Comparison of ENCODE assay signal across 17 cellular contexts in genomic region chr12:110579889-110580253, GRCh38. TPM values are rescaled to one million over a fixed set of nuclear protein-coding genes. Genes with fewer than 3 reads are reported as not detected.
A peak's percentile ranks its signal among the peaks of the same experiment; 100 is the strongest.
DNase-seq lines count a peak whose midpoint lies in the region; ATAC-seq, FAIRE-seq and TF ChIP-seq lines count a peak whose summit lies in the region.
"Had no signal": no experiment of that assay in that cellular context is flagged by ENCODE, and none has a peak within 500 bp of the region (broad histone marks: within the 10 kb centered on the region; RNA-seq: fewer than 3 reads in every experiment).

No MANE protein-coding gene starts in this region.

- H3K27ac ChIP-seq in CD8-positive, alpha-beta T cell (ENCODE audit: low read depth, low read length) = no peak overlapping the region
- no peak overlapping the region for H3K27ac ChIP-seq in caudate nucleus (ENCODE audit: low read depth, low read length)
- H3K27ac ChIP-seq: prostate gland had no signal

- no peak overlapping the region for H3K4me3 ChIP-seq in CD8-positive, alpha-beta T cell (ENCODE audit: low read depth, low read length)
- peak overlapping the region; percentile 67 for H3K4me3 ChIP-seq in GM12864 (ENCODE audit: low read depth, low read length)
- H3K4me3 ChIP-seq: mucosa of descending colon, prostate gland had no signal

- no peaks in the 10 kb centered on the region for H3K9me3 Mint-ChIP-seq in CD8-positive, alpha-beta T cell
- H3K9me3 Mint-ChIP-seq in activated T-helper 1 cell treated with anti-CD3 and anti-CD28 coated beads, Interleukin-12 subunit alpha, Interleukin-12 subunit beta, Interleukin-2, Interleukin-4 antibody, amounts not matched to agents 30 ng/mL and 10 ng/mL and 1 ng/mL, durations not matched to agents 14 hours and 24 hours and 36 hours = no peaks in the 10 kb centered on the region
- no peaks in the 10 kb centered on the region for H3K9me3 Mint-ChIP-seq in naive B cell
- H3K9me3 Mint-ChIP-seq: CD14-positive monocyte, type B pancreatic cell had no signal

- H3K4me1 ChIP-seq in CD8-positive, alpha-beta T cell (ENCODE audit: insufficient read depth, low read length) = peaks cover 74% of the 10 kb centered on the region
- H3K4me1 ChIP-seq: prostate gland had no signal

- no peaks in the 10 kb centered on the region for H3K36me3 ChIP-seq in CD8-positive, alpha-beta T cell (ENCODE audit: insufficient read depth, low read length)
- H3K36me3 ChIP-seq: prostate gland had no signal

- H3K4me3 Mint-ChIP-seq in CD8-positive, alpha-beta T cell = peak overlapping the region; percentile 76
- H3K4me3 Mint-ChIP-seq in activated T-helper 1 cell treated with anti-CD3 and anti-CD28 coated beads, Interleukin-12 subunit alpha, Interleukin-12 subunit beta, Interleukin-2, Interleukin-4 antibody, amounts not matched to agents 30 ng/mL and 10 ng/mL and 1 ng/mL, durations not matched to agents 14 hours and 24 hours and 36 hours = peak overlapping the region; percentile 95
- peak overlapping the region in 6 of 8 donors; percentile 58 to 96 (median 87) for H3K4me3 Mint-ChIP-seq in naive B cell
- H3K4me3 Mint-ChIP-seq: type B pancreatic cell had no signal

- peaks cover 6% of the 10 kb centered on the region for H3K36me3 Mint-ChIP-seq in CD8-positive, alpha-beta T cell
- H3K36me3 Mint-ChIP-seq in activated T-helper 1 cell treated with anti-CD3 and anti-CD28 coated beads, Interleukin-12 subunit alpha, Interleukin-12 subunit beta, Interleukin-2, Interleukin-4 antibody, amounts not matched to agents 30 ng/mL and 10 ng/mL and 1 ng/mL, durations not matched to agents 14 hours and 24 hours and 36 hours (ENCODE audit: low read depth) = peaks cover 23% of the 10 kb centered on the region
- no peaks in the 10 kb centered on the region for H3K36me3 Mint-ChIP-seq in naive B cell
- H3K36me3 Mint-ChIP-seq: type B pancreatic cell had no signal

- no peaks in the 10 kb centered on the region for H3K27me3 Mint-ChIP-seq in CD8-positive, alpha-beta T cell (ENCODE audit: low read depth)
- H3K27me3 Mint-ChIP-seq in activated T-helper 1 cell treated with anti-CD3 and anti-CD28 coated beads, Interleukin-12 subunit alpha, Interleukin-12 subunit beta, Interleukin-2, Interleukin-4 antibody, amounts not matched to agents 30 ng/mL and 10 ng/mL and 1 ng/mL, durations not matched to agents 14 hours and 24 hours and 36 hours (ENCODE audit: insufficient read depth) = peaks cover 3% of the 10 kb centered on the region
- no peaks in the 10 kb centered on the region for H3K27me3 Mint-ChIP-seq in naive B cell
- H3K27me3 Mint-ChIP-seq: type B pancreatic cell had no signal

- peaks cover 83% of the 10 kb centered on the region for H3K4me1 Mint-ChIP-seq in CD8-positive, alpha-beta T cell (ENCODE audit: low read depth)
- peaks cover 81% of the 10 kb centered on the region for H3K4me1 Mint-ChIP-seq in activated T-helper 1 cell treated with anti-CD3 and anti-CD28 coated beads, Interleukin-12 subunit alpha, Interleukin-12 subunit beta, Interleukin-2, Interleukin-4 antibody, amounts not matched to agents 30 ng/mL and 10 ng/mL and 1 ng/mL, durations not matched to agents 14 hours and 24 hours and 36 hours (ENCODE audit: low read depth)
- peaks cover 56 to 87% (median 74%) of the 10 kb centered on the region in 3 donors for H3K4me1 Mint-ChIP-seq in naive B cell

- intact Hi-C loops in CD8-positive, alpha-beta T cell (cut with DNase I, micrococcal nuclease) = loop anchor here (5.0 to 10.0 kb wide), 4 partner anchors 178 to 1948 kb away; partner anchors contain the start of genes ANAPC7 (in 1 of the 2), ATP2A2 (in 1 of the 2) and SELPLG (in 1 of the 2)
- intact Hi-C loops in activated T-helper 1 cell treated with anti-CD3 and anti-CD28 coated beads, Interleukin-12 subunit alpha, Interleukin-12 subunit beta, Interleukin-2, Interleukin-4 antibody, amounts not matched to agents 30 ng/mL and 10 ng/mL and 1 ng/mL, durations not matched to agents 14 hours and 24 hours and 36 hours (cut with micrococcal nuclease) = loop anchor here (2.0 to 10.0 kb wide), 6 partner anchors 298 to 1103 kb away; partner anchors contain the start of genes ATP2A2, IFT81, KCTD10 and SH2B3

- no peaks in the 10 kb centered on the region for H3K27me3 ChIP-seq in CD8-positive, alpha-beta T cell (ENCODE audit: insufficient read depth, low read length)

- FAIRE-seq in GM19239 (lab: Jason Lieb, UNC) = no peak
- FAIRE-seq: endometrium, kidney had no signal

- POLR2A ChIA-PET in CD8-positive, alpha-beta T cell (lab: Charles Lee) = interaction anchor here (0.9 to 1.7 kb wide), 5 partner anchors 9 to 130 kb away, joined by 3 to 8 read pairs (median 4); partner anchors contain the start of genes ARPC3, FAM216A and GPN3

- no peak for DNase-seq in CD8-positive, alpha-beta T cell
- DNase-seq in GM12864 (ENCODE audit: low read depth) = no peak
- DNase-seq in activated T-helper 1 cell treated with anti-CD3 and anti-CD28 coated beads, Interleukin-12 subunit alpha, Interleukin-12 subunit beta, Interleukin-2, Interleukin-4 antibody, amounts not matched to agents 30 ng/mL and 10 ng/mL and 1 ng/mL, durations not matched to agents 14 hours and 24 hours and 36 hours (ENCODE audit: low spot score) = no peak
- DNase-seq in naive B cell = no peak
- DNase-seq in GM19239 (ENCODE audit: insufficient read length, low spot score) = no peak
- no peak for DNase-seq in caudate nucleus (lab: John Stamatoyannopoulos, UW)
- DNase-seq in G401 (ENCODE audit: low spot score) = no peak
- DNase-seq: activated CD4-positive, alpha-beta T cell treated with anti-CD3 and anti-CD28 coated beads for 1 hour; kidney; mucosa of descending colon; NCI-H187; NCI-H510A treated with DMSO at 0.1 percent for 48 hours had no signal

- TF ChIP-seq CTCF in CD8-positive, alpha-beta T cell (IDR thresholded peaks at IDR 0.05) = no peak
- TF ChIP-seq CTCF in GM12864 (IDR thresholded peaks at IDR 0.05; ENCODE audit: low read depth, low read length, missing control alignments) = no peak

- in situ Hi-C loops in G401 (cut with HindIII; ENCODE audit: low sequenced_read_pairs) = no loop called here

- H3K27ac Mint-ChIP-seq in CD8-positive, alpha-beta T cell = peak overlapping the region; percentile 88
- H3K27ac Mint-ChIP-seq in activated T-helper 1 cell treated with anti-CD3 and anti-CD28 coated beads, Interleukin-12 subunit alpha, Interleukin-12 subunit beta, Interleukin-2, Interleukin-4 antibody, amounts not matched to agents 30 ng/mL and 10 ng/mL and 1 ng/mL, durations not matched to agents 14 hours and 24 hours and 36 hours = peak overlapping the region; percentile 98
- H3K27ac Mint-ChIP-seq in naive B cell = peak overlapping the region in 5 of 6 donors; percentile 63 to 93 (median 90)
- H3K27ac Mint-ChIP-seq: type B pancreatic cell had no signal

- CTCF ChIA-PET in CD8-positive, alpha-beta T cell (lab: Charles Lee) = interaction anchor here (1.1 to 2.6 kb wide), 5 partner anchors 21 to 112 kb away, joined by 3 to 29 read pairs (median 4); partner anchors contain the start of genes FAM216A and GPN3

- no peaks in the 10 kb centered on the region for H3K9me3 ChIP-seq in CD8-positive, alpha-beta T cell (ENCODE audit: low read length)
- H3K9me3 ChIP-seq: mucosa of descending colon, prostate gland had no signal

- ATAC-seq in CD8-positive, alpha-beta T cell = no peak
- ATAC-seq in naive B cell (ENCODE audit: low read depth in 2 of 2) = no peak
- ATAC-seq: mucosa of descending colon, Panc1 had no signal

RNA-seq across cellular contexts. Expression of gene PPTC7, which starts 3.2 kb away (rescaled TPM):
- total RNA-seq in CD8-positive, alpha-beta T cell = 10 to 100 TPM; 49.6 to 50.4 TPM
- total RNA-seq in activated T-helper 1 cell treated with anti-CD3 and anti-CD28 coated beads, Interleukin-12 subunit alpha, Interleukin-12 subunit beta, Interleukin-2, Interleukin-4 antibody, amounts not matched to agents 30 ng/mL and 10 ng/mL and 1 ng/mL, durations not matched to agents 14 hours and 24 hours and 36 hours = 57.9 and 59.1 TPM in 2 replicates
- polyA plus RNA-seq in naive B cell (ENCODE audit: low read depth in 6 of 6) = 10 to 100 TPM in 5 of 6 donors, 1 to 10 TPM in 1; 7.1 to 21.3 (median 15.9) TPM
- total RNA-seq in G401 (2014; rRNA removed; shearing (Covaris generic)) = 11.7 and 15.3 TPM in 2 replicates

RNA-seq across cellular contexts. Expression of gene TCTN1, which starts 34.1 kb away (rescaled TPM):
- 1 to 10 TPM; 4.7 to 4.9 TPM for total RNA-seq in CD8-positive, alpha-beta T cell
- 7.6 and 8.8 TPM in 2 replicates for total RNA-seq in activated T-helper 1 cell treated with anti-CD3 and anti-CD28 coated beads, Interleukin-12 subunit alpha, Interleukin-12 subunit beta, Interleukin-2, Interleukin-4 antibody, amounts not matched to agents 30 ng/mL and 10 ng/mL and 1 ng/mL, durations not matched to agents 14 hours and 24 hours and 36 hours
- polyA plus RNA-seq in naive B cell (ENCODE audit: low read depth in 6 of 6) = 100 to 1,000 TPM in 1 of 6 donors, 10 to 100 TPM in 5; 52.8 to 109 (median 84.3) TPM
- total RNA-seq in G401 (2014; rRNA removed; shearing (Covaris generic)) = 24.8 and 28.4 TPM in 2 replicates
